ENCODE assay signal across 1 cellular context in the genomic region with DNA sequence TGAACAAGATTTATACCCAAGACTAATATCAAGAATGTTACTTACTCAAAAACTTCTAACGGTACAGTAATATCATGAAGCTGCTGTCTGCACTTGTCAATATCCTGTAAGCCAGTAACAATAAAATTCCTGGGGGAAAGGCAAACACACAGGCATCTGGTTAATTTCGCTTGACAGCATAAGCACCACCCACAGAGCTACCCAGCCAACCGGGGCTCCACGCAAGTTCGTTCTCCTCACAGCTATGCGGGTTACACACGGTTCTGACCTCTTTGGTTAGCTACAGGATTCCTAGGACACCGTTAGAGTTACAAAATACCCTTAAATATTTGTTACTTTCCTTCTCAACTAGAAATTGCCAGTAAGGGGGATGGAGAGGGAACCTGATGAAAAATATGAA.
TF ChIP-seq lines count a peak whose summit lies in the region.

No MANE protein-coding gene starts in this region.

TF ChIP-seq in H1, 55 proteins besides CTCF, POLR2A, EP300 and RAD21:
- TF ChIP-seq, protein P1, sequence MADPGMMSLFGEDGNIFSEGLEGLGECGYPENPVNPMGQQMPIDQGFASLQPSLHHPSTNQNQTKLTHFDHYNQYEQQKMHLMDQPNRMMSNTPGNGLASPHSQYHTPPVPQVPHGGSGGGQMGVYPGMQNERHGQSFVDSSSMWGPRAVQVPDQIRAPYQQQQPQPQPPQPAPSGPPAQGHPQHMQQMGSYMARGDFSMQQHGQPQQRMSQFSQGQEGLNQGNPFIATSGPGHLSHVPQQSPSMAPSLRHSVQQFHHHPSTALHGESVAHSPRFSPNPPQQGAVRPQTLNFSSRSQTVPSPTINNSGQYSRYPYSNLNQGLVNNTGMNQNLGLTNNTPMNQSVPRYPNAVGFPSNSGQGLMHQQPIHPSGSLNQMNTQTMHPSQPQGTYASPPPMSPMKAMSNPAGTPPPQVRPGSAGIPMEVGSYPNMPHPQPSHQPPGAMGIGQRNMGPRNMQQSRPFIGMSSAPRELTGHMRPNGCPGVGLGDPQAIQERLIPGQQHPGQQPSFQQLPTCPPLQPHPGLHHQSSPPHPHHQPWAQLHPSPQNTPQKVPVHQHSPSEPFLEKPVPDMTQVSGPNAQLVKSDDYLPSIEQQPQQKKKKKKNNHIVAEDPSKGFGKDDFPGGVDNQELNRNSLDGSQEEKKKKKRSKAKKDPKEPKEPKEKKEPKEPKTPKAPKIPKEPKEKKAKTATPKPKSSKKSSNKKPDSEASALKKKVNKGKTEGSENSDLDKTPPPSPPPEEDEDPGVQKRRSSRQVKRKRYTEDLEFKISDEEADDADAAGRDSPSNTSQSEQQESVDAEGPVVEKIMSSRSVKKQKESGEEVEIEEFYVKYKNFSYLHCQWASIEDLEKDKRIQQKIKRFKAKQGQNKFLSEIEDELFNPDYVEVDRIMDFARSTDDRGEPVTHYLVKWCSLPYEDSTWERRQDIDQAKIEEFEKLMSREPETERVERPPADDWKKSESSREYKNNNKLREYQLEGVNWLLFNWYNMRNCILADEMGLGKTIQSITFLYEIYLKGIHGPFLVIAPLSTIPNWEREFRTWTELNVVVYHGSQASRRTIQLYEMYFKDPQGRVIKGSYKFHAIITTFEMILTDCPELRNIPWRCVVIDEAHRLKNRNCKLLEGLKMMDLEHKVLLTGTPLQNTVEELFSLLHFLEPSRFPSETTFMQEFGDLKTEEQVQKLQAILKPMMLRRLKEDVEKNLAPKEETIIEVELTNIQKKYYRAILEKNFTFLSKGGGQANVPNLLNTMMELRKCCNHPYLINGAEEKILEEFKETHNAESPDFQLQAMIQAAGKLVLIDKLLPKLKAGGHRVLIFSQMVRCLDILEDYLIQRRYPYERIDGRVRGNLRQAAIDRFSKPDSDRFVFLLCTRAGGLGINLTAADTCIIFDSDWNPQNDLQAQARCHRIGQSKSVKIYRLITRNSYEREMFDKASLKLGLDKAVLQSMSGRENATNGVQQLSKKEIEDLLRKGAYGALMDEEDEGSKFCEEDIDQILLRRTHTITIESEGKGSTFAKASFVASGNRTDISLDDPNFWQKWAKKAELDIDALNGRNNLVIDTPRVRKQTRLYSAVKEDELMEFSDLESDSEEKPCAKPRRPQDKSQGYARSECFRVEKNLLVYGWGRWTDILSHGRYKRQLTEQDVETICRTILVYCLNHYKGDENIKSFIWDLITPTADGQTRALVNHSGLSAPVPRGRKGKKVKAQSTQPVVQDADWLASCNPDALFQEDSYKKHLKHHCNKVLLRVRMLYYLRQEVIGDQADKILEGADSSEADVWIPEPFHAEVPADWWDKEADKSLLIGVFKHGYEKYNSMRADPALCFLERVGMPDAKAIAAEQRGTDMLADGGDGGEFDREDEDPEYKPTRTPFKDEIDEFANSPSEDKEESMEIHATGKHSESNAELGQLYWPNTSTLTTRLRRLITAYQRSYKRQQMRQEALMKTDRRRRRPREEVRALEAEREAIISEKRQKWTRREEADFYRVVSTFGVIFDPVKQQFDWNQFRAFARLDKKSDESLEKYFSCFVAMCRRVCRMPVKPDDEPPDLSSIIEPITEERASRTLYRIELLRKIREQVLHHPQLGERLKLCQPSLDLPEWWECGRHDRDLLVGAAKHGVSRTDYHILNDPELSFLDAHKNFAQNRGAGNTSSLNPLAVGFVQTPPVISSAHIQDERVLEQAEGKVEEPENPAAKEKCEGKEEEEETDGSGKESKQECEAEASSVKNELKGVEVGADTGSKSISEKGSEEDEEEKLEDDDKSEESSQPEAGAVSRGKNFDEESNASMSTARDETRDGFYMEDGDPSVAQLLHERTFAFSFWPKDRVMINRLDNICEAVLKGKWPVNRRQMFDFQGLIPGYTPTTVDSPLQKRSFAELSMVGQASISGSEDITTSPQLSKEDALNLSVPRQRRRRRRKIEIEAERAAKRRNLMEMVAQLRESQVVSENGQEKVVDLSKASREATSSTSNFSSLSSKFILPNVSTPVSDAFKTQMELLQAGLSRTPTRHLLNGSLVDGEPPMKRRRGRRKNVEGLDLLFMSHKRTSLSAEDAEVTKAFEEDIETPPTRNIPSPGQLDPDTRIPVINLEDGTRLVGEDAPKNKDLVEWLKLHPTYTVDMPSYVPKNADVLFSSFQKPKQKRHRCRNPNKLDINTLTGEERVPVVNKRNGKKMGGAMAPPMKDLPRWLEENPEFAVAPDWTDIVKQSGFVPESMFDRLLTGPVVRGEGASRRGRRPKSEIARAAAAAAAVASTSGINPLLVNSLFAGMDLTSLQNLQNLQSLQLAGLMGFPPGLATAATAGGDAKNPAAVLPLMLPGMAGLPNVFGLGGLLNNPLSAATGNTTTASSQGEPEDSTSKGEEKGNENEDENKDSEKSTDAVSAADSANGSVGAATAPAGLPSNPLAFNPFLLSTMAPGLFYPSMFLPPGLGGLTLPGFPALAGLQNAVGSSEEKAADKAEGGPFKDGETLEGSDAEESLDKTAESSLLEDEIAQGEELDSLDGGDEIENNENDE (IDR thresholded peaks at IDR 0.05; ENCODE audit: insufficient replicate concordance, low read length) = no peak
- TF ChIP-seq BACH1 (IDR thresholded peaks at IDR 0.05; ENCODE audit: low read length) (no peak), SP1 (IDR thresholded peaks at IDR 0.05; ENCODE audit: low read depth, low read length) (no peak), SIX5 (IDR thresholded peaks at IDR 0.05; ENCODE audit: low read depth, low read length) (no peak), POU5F1 (IDR thresholded peaks at IDR 0.05; ENCODE audit: low read depth, low read length) (no peak), NANOG (IDR thresholded peaks at IDR 0.05; ENCODE audit: insufficient read depth, low read depth, low read length, poor library complexity, severe bottlenecking) (no peak), NRF1 (IDR thresholded peaks at IDR 0.05; ENCODE audit: low read depth, low read length) (no peak), FOSL1 (IDR thresholded peaks at IDR 0.05; ENCODE audit: insufficient read depth, low read depth, low read length) (no peak), EZH2 (IDR thresholded peaks at IDR 0.05; ENCODE audit: low read depth, low read length, severe bottlenecking) (no peak), SIRT6 (IDR thresholded peaks at IDR 0.05; ENCODE audit: low read length) (no peak), HDAC6 (IDR thresholded peaks at IDR 0.05; ENCODE audit: low read depth, low read length) (no peak), HDAC2 (IDR thresholded peaks at IDR 0.05; ENCODE audit: borderline replicate concordance in 1 of 2, low read depth in 2 of 2, low read length in 2 of 2) (no peak), CBX5 (IDR thresholded peaks at IDR 0.05; ENCODE audit: low read depth, low read length) (no peak), POLR2AphosphoS5 (IDR thresholded peaks at IDR 0.05; ENCODE audit: low read depth, low read length) (no peak), EGR1 (IDR thresholded peaks at IDR 0.05; ENCODE audit: borderline replicate concordance, low read depth, low read length) (no peak), SIN3A (conservative IDR thresholded peaks at IDR 0.05 in 1 of 2, IDR thresholded peaks at IDR 0.05 in 1 of 2; ENCODE audit: low read depth in 1 of 2, low read length in 2 of 2) (no peak), SP4 (IDR thresholded peaks at IDR 0.05; ENCODE audit: low read length) (no peak), SRF (IDR thresholded peaks at IDR 0.05; ENCODE audit: low read depth, low read length) (no peak), JUN (IDR thresholded peaks at IDR 0.05; ENCODE audit: low read depth, low read length) (no peak)
- TF ChIP-seq, protein P2, sequence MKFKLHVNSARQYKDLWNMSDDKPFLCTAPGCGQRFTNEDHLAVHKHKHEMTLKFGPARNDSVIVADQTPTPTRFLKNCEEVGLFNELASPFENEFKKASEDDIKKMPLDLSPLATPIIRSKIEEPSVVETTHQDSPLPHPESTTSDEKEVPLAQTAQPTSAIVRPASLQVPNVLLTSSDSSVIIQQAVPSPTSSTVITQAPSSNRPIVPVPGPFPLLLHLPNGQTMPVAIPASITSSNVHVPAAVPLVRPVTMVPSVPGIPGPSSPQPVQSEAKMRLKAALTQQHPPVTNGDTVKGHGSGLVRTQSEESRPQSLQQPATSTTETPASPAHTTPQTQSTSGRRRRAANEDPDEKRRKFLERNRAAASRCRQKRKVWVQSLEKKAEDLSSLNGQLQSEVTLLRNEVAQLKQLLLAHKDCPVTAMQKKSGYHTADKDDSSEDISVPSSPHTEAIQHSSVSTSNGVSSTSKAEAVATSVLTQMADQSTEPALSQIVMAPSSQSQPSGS (IDR thresholded peaks at IDR 0.05; ENCODE audit: low read length) = no peak
